ENCODE assay signal across 16 cellular contexts in genomic region chr17:65270932-65271700, GRCh38.
"Had no signal": no experiment of that assay in that cellular context is flagged by ENCODE, and none has a peak within 500 bp of the region (broad histone marks: within the 10 kb centered on the region; RNA-seq: fewer than 3 reads in every experiment).

No MANE protein-coding gene starts in this region.

- H3K36me3 ChIP-seq: thyroid gland, vagina had no signal

- H3K4me3 ChIP-seq: hepatocyte, psoas muscle, thyroid gland, vagina had no signal

- H3K4me1 ChIP-seq: psoas muscle, thyroid gland, vagina had no signal

- H3K4me2 ChIP-seq: hepatocyte had no signal

- H3K4me3 Mint-ChIP-seq: activated naive CD8-positive, alpha-beta T cell; naive thymus-derived CD8-positive, alpha-beta T cell; T-helper 2 cell treated with Interferon-gamma antibody and Interleukin-4, amounts not matched to agents 5 μg/mL and 100 μg/mL, for 36 hours had no signal

- H3K4me1 Mint-ChIP-seq: naive thymus-derived CD8-positive, alpha-beta T cell had no signal

- H3K79me2 ChIP-seq: hepatocyte had no signal

- H3K27me3 ChIP-seq: hepatocyte, thyroid gland, vagina had no signal

- H2AFZ ChIP-seq: hepatocyte had no signal

- H3K9me3 ChIP-seq: psoas muscle, thyroid gland, vagina had no signal

- DNase-seq: activated effector memory CD4-positive, alpha-beta T cell treated with Interleukin-2 at 50 U/mL for 16 hours; amygdala; kidney glomerular epithelial cell; midbrain; naive thymus-derived CD8-positive, alpha-beta T cell; occipital lobe; psoas muscle; stimulated activated CD4-positive, alpha-beta T cell treated with anti-CD3 and anti-CD28 coated beads, Interleukin-2, amount 100 ng/mL, for 48 hours; stimulated activated CD8-positive, alpha-beta memory T cell treated with anti-CD3 and anti-CD28 coated beads, Interleukin-4, amount 100 ng/mL, for 48 hours; stimulated activated naive CD8-positive, alpha-beta T cell treated with anti-CD3 and anti-CD28 coated beads, Interleukin-15, Interleukin-2, amounts not matched to agents 100 U/mL and 50 U/mL, for 24 hours; thyroid gland had no signal

- H3K27ac Mint-ChIP-seq: activated naive CD8-positive, alpha-beta T cell; T-helper 2 cell treated with Interferon-gamma antibody and Interleukin-4, amounts not matched to agents 5 μg/mL and 100 μg/mL, for 36 hours had no signal

- H3K27ac ChIP-seq: hepatocyte, psoas muscle, thyroid gland, vagina had no signal

- ATAC-seq: naive thymus-derived CD8-positive, alpha-beta T cell; psoas muscle; sciatic nerve; stimulated activated naive CD8-positive, alpha-beta T cell treated with anti-CD3 and anti-CD28 coated beads, Interleukin-15, Interleukin-2, amounts not matched to agents 100 U/mL and 50 U/mL, for 24 hours had no signal
